In the genomic region with DNA sequence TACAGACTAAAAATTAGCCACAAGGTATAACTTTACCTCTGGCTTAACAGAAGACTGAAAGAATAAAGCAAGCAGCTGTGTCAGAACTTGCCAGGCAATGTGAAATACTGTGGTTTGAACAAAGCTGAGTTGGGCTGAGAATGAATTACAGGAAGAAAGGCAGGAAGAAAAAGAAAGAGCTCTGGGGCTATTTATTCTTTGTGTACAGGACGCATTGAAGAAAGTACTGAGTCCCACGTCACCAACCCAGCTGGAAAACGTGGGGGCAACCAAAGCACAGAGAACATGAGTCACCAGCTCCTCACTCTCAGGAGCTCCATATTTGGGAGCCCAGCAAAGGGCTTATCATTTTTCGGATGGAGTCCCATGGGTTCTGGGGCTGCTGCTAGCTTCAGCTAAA, we compare ENCODE assay signal across 8 cellular contexts.
DNase-seq lines count a peak whose midpoint lies in the region; ATAC-seq and TF ChIP-seq lines count a peak whose summit lies in the region.

No MANE protein-coding gene starts in this region.

- no peaks in the 10 kb centered on the region for H3K79me2 ChIP-seq in Loucy (ENCODE audit: insufficient read depth, low read length)
- peaks cover 48% of the 10 kb centered on the region for H3K79me2 ChIP-seq in MM.1S (ENCODE audit: low read length)

- intact Hi-C loops in left lung (cut with DNase I): no loop called here

- H3K9me3 ChIP-seq in Loucy (ENCODE audit: insufficient read depth, low read depth, low read length) (no peaks in the 10 kb centered on the region), left lung (no peaks in the 10 kb centered on the region), MM.1S (replicated peaks; ENCODE audit: insufficient read depth, low read length) (no peaks in the 10 kb centered on the region)

- ATAC-seq in GM18498 (IDR thresholded peaks at IDR 0.05; ENCODE audit: unreplicated experiment): peak; percentile 58
- peak; percentile 35 for ATAC-seq in left lung

- peak overlapping the region; percentile 38 for H3K9ac ChIP-seq in Loucy (ENCODE audit: low read depth, low read length, poor library complexity, severe bottlenecking)
- no peak overlapping the region for H3K9ac ChIP-seq in MM.1S (ENCODE audit: low read length)

- H3K27me3 ChIP-seq in Loucy (ENCODE audit: insufficient read depth, low read length, poor library complexity, severe bottlenecking) (no peaks in the 10 kb centered on the region), left lung (no peaks in the 10 kb centered on the region), MM.1S (replicated peaks; ENCODE audit: insufficient read depth, low read length) (no peaks in the 10 kb centered on the region)

- H3K9me2 ChIP-seq in Loucy (replicated peaks; ENCODE audit: low read depth, low read length) (no peaks in the 10 kb centered on the region), MM.1S (replicated peaks; ENCODE audit: insufficient read depth, low read length) (no peaks in the 10 kb centered on the region)

- DNase-seq in activated naive CD8-positive, alpha-beta T cell treated with anti-CD3 and anti-CD28 coated beads, Interleukin-2, amount 50 U/mL, for 16 hours (ENCODE audit: low read depth, low spot score): peak; percentile 58
- DNase-seq in left lung (no peak), MM.1S (no peak), iPS-NIHi7 (ENCODE audit: extremely low spot score) (no peak), SW480 (ENCODE audit: low spot score) (no peak)
- peak; percentile 43 to 49 for DNase-seq in stimulated activated CD8-positive, alpha-beta memory T cell treated with anti-CD3 and anti-CD28 coated beads, Interleukin-4, amount 100 ng/mL, for 4 hours (ENCODE audit: low read depth in 2 of 2, low spot score in 1 of 2)

- H3K36me3 ChIP-seq in Loucy (ENCODE audit: insufficient read depth, low read length) (no peaks in the 10 kb centered on the region), left lung (no peaks in the 10 kb centered on the region), MM.1S (replicated peaks; ENCODE audit: insufficient read depth, low read length) (0 out of 2 replicates have a peak, but pooled peaks cover 4% of the 10 kb centered on the region)

- peak overlapping the region; percentile 43 for H3K4me2 ChIP-seq in Loucy (ENCODE audit: low read depth, low read length, poor library complexity, severe bottlenecking)
- no peak overlapping the region for H3K4me2 ChIP-seq in MM.1S (ENCODE audit: low read depth, low read length)

- H2AFZ ChIP-seq in Loucy (ENCODE audit: low read length): peak overlapping the region; percentile 48
- no peak overlapping the region for H2AFZ ChIP-seq in MM.1S (ENCODE audit: low read length)

- 0 out of 2 replicates have a peak, but pooled peaks cover 2% of the 10 kb centered on the region for H3F3A ChIP-seq in Loucy (ENCODE audit: low read depth)
- no peaks in the 10 kb centered on the region for H3F3A ChIP-seq in MM.1S (ENCODE audit: insufficient read depth, low read length)

- H4K20me1 ChIP-seq in Loucy (ENCODE audit: insufficient read depth, low read length, poor library complexity, severe bottlenecking) (no peaks in the 10 kb centered on the region), MM.1S (ENCODE audit: insufficient read depth, low read length) (no peaks in the 10 kb centered on the region)

- peak overlapping the region; percentile 67 to 72 for H3K27ac ChIP-seq in left lung
- no peak overlapping the region for H3K27ac ChIP-seq in MM.1S (ENCODE audit: low read length)

- H3K4me3 ChIP-seq in Loucy (ENCODE audit: low read length, poor library complexity, severe bottlenecking) (peak overlapping the region; percentile 41), left lung (no peak overlapping the region), MM.1S (ENCODE audit: low read length) (no peak overlapping the region)

- peaks cover 27% of the 10 kb centered on the region for H3K4me1 ChIP-seq in Loucy (ENCODE audit: insufficient read depth, low read length, poor library complexity, severe bottlenecking)
- H3K4me1 ChIP-seq in left lung: peaks cover 0 to 87% of the 10 kb centered on the region in 2 donors
- no peaks in the 10 kb centered on the region for H3K4me1 ChIP-seq in MM.1S (ENCODE audit: low read length)

- TF ChIP-seq CTCF in Loucy (conservative IDR thresholded peaks at IDR 0.05; ENCODE audit: low read length): no peak
- no peak for TF ChIP-seq CTCF in left lung (IDR thresholded peaks at IDR 0.05)
- no peak for TF ChIP-seq CTCF in MM.1S (IDR thresholded peaks at IDR 0.05; ENCODE audit: low read length)

Comparison
In these comparisons a context has a peak if more than half of its experiments do, and no peak if none do; other contexts are left out.
1. DNase-seq: peak in activated naive CD8-positive, alpha-beta T cell treated with anti-CD3 and anti-CD28 coated beads, Interleukin-2, amount 50 U/mL, for 16 hours (single experiment) and stimulated activated CD8-positive, alpha-beta memory T cell treated with anti-CD3 and anti-CD28 coated beads, Interleukin-4, amount 100 ng/mL, for 4 hours (2 of 2); none in left lung (0 of 2), MM.1S (single experiment), iPS-NIHi7 (single experiment) and SW480 (single experiment).